ENCODE assay signal across 24 cellular contexts in genomic region chr17:4476017-4476416, GRCh38. TPM values are rescaled to one million over a fixed set of nuclear protein-coding genes. Genes with fewer than 3 reads are reported as not detected.
A peak's percentile ranks its signal among the peaks of the same experiment; 100 is the strongest.
DNase-seq lines count a peak whose midpoint lies in the region; ATAC-seq, FAIRE-seq and TF ChIP-seq lines count a peak whose summit lies in the region.
"Had no signal": no experiment of that assay in that cellular context is flagged by ENCODE, and none has a peak within 500 bp of the region (broad histone marks: within the 10 kb centered on the region; RNA-seq: fewer than 3 reads in every experiment).

No MANE protein-coding gene starts in this region.

- no peak overlapping the region for H4K5ac ChIP-seq in H9 (ENCODE audit: insufficient read length, low read depth, low read length)

- H3K23ac ChIP-seq in trophoblast cell (ENCODE audit: low read length) = no peak overlapping the region
- no peak overlapping the region for H3K23ac ChIP-seq in H9 (ENCODE audit: insufficient read length, low read depth, low read length)

- DNase-seq in NCI-H524 (lab: John Stamatoyannopoulos, UW) (peak; percentile 13 to 39), NCI-H524 treated with DMSO at 0.1 percent for 48 hours (lab: John Stamatoyannopoulos, UW) (no peak), Peyer's patch (peak in 2 of 3 donors; percentile 72 to 74), keratinocyte (ENCODE audit: low read depth, low spot score) (no peak), trophoblast cell (no peak), H9 (no peak), PC-3 (no peak), NCI-H226 (no peak)
- DNase-seq: activated CD4-positive, alpha-beta T cell treated with anti-CD3 and anti-CD28 coated beads for 4 hours; activated naive CD4-positive, alpha-beta T cell treated with anti-CD3 and anti-CD28 coated beads, Interleukin-2, amount 50 U/mL, for 16 hours; activated T-cell treated with anti-CD3 and anti-CD28 coated beads, Interleukin-2, amount 50 U/mL, for 72 hours; anterior cingulate cortex; BE2C; central memory CD4-positive, alpha-beta T cell; dorsolateral prefrontal cortex; foreskin fibroblast; HFFc6; NCI-H187; NCI-H446; nucleus accumbens; retina; stimulated activated CD4-positive, alpha-beta T cell treated with anti-CD3 and anti-CD28 coated beads, Interleukin-12 subunit alpha, Interleukin-12 subunit beta, amount 100 ng/mL, for 4 hours had no signal

- no peak overlapping the region for H3K9ac ChIP-seq in keratinocyte (ENCODE audit: control insufficient read depth, extremely low read depth, insufficient read depth, low read length)
- peak overlapping the region; percentile 64 for H3K9ac ChIP-seq in trophoblast cell (ENCODE audit: low read length)
- H3K9ac ChIP-seq in H9 (ENCODE audit: extremely low read depth, insufficient read length, low read length) = no peak overlapping the region
- no peak overlapping the region for H3K9ac ChIP-seq in PC-3 (ENCODE audit: low read length)

- H3K79me1 ChIP-seq in trophoblast cell (ENCODE audit: low read length) (peaks cover 73% of the 10 kb centered on the region), H9 (ENCODE audit: insufficient read depth, low read depth, low read length, poor library complexity, severe bottlenecking) (no peaks in the 10 kb centered on the region)

- H3K27ac Mint-ChIP-seq in H9 = no peak overlapping the region
- H3K27ac Mint-ChIP-seq: activated T-cell treated with anti-CD3 and anti-CD28 coated beads, Interleukin-2, amount 50 U/mL, for 72 hours; HFFc6 had no signal

- H3K79me2 ChIP-seq in keratinocyte (ENCODE audit: control insufficient read depth, insufficient read depth, low read length) (no peaks in the 10 kb centered on the region), trophoblast cell (ENCODE audit: control insufficient read depth, insufficient read depth, low read length, poor library complexity) (peaks cover 26% of the 10 kb centered on the region), H9 (ENCODE audit: insufficient read depth, low read length) (no peaks in the 10 kb centered on the region), PC-3 (ENCODE audit: low read length) (no peaks in the 10 kb centered on the region)

- H3K4me1 ChIP-seq in Peyer's patch = peaks cover 5 to 44% (median 13%) of the 10 kb centered on the region in 4 donors
- H3K4me1 ChIP-seq in keratinocyte (ENCODE audit: control insufficient read depth, extremely low read depth, insufficient read depth, low read length) = peaks cover 13% of the 10 kb centered on the region
- peaks cover 44 to 54% of the 10 kb centered on the region in 2 experiments for H3K4me1 ChIP-seq in trophoblast cell (ENCODE audit: control insufficient read depth in 1 of 2, insufficient read depth in 2 of 2, low read length in 2 of 2)
- no peaks in the 10 kb centered on the region for H3K4me1 ChIP-seq in H9 (ENCODE audit: insufficient read depth, low read length)
- H3K4me1 ChIP-seq in PC-3 (ENCODE audit: insufficient read depth, low read length) = peaks cover 9% of the 10 kb centered on the region
- H3K4me1 ChIP-seq: BE2C had no signal

- no peak overlapping the region for H3K4me3 Mint-ChIP-seq in H9
- H3K4me3 Mint-ChIP-seq: activated T-cell treated with anti-CD3 and anti-CD28 coated beads, Interleukin-2, amount 50 U/mL, for 72 hours; HFFc6 had no signal

- H3K9me3 Mint-ChIP-seq in H9 = no peaks in the 10 kb centered on the region
- H3K9me3 Mint-ChIP-seq: activated T-cell treated with anti-CD3 and anti-CD28 coated beads, Interleukin-2, amount 50 U/mL, for 72 hours; HFFc6 had no signal

- dilution Hi-C loops in keratinocyte (cut with MboI; ENCODE audit: extremely low pct_ligation_motif_present, low sequenced_read_pairs) = no loop called here

- peak overlapping the region; percentile 20 for H4K12ac ChIP-seq in trophoblast cell (ENCODE audit: low read depth, low read length)

- H2BK15ac ChIP-seq in H9 (ENCODE audit: low read depth, low read length) = no peak overlapping the region

- H3K14ac ChIP-seq in trophoblast cell (ENCODE audit: low read length) (peak overlapping the region; percentile 93), H9 (ENCODE audit: insufficient read depth, low read length) (no peak overlapping the region)

- H3K4me3 ChIP-seq in Peyer's patch = no peak overlapping the region
- no peak overlapping the region for H3K4me3 ChIP-seq in keratinocyte (ENCODE audit: control insufficient read depth in 2 of 3, extremely low read depth in 1 of 3, insufficient read depth in 2 of 3, low read depth in 1 of 3, low read length in 3 of 3)
- no peak overlapping the region for H3K4me3 ChIP-seq in trophoblast cell (ENCODE audit: low read depth, low read length)
- H3K4me3 ChIP-seq in PC-3 (ENCODE audit: low read length) = no peak overlapping the region
- H3K4me3 ChIP-seq: dorsolateral prefrontal cortex had no signal

- no peak for FAIRE-seq in keratinocyte (lab: Jason Lieb, UNC)
- FAIRE-seq: A204.1, urothelium cell line had no signal

- H2BK5ac ChIP-seq in trophoblast cell (ENCODE audit: low read depth, low read length, poor library complexity) (peak overlapping the region; percentile 93), H9 (ENCODE audit: insufficient read length, low read length) (no peak overlapping the region)

- peak in 1 of 6 experiments; percentile 10 for TF ChIP-seq CTCF in Peyer's patch (IDR thresholded peaks at IDR 0.05)
- TF ChIP-seq CTCF in keratinocyte (optimal IDR thresholded peaks at IDR 0.05 in 1 of 3, IDR thresholded peaks at IDR 0.05 in 1 of 3, conservative IDR thresholded peaks at IDR 0.05 in 1 of 3; ENCODE audit: extremely low read depth in 1 of 3, insufficient read depth in 2 of 3, low read length in 3 of 3) = no peak
- no peak for TF ChIP-seq CTCF in H9 (conservative IDR thresholded peaks at IDR 0.05)
- no peak for TF ChIP-seq CTCF in PC-3 (conservative IDR thresholded peaks at IDR 0.05; ENCODE audit: low read depth, low read length)

- H3K9me3 ChIP-seq in Peyer's patch (no peaks in the 10 kb centered on the region), keratinocyte (ENCODE audit: control insufficient read depth, low read depth, low read length) (no peaks in the 10 kb centered on the region), trophoblast cell (ENCODE audit: insufficient read depth, low read depth, low read length) (peaks cover 4% of the 10 kb centered on the region), H9 (ENCODE audit: control insufficient read depth, low read depth, low read length) (no peaks in the 10 kb centered on the region), PC-3 (ENCODE audit: low read length) (no peaks in the 10 kb centered on the region)
- H3K9me3 ChIP-seq: BE2C had no signal

- peak overlapping the region; percentile 91 for H3K18ac ChIP-seq in trophoblast cell (ENCODE audit: low read length)
- no peak overlapping the region for H3K18ac ChIP-seq in H9 (ENCODE audit: insufficient read length, low read depth, low read length)

- peak overlapping the region; percentile 80 for H4K8ac ChIP-seq in trophoblast cell (ENCODE audit: low read depth, low read length)
- H4K8ac ChIP-seq in H9 (replicated peaks; ENCODE audit: insufficient read length, low read depth, low read length) = no peak overlapping the region

- no peaks in the 10 kb centered on the region for H4K20me1 ChIP-seq in keratinocyte (ENCODE audit: control insufficient read depth, extremely low read depth, insufficient read depth, low read length)
- no peaks in the 10 kb centered on the region for H4K20me1 ChIP-seq in H9 (ENCODE audit: control insufficient read depth, insufficient read depth, insufficient read length)
- no peaks in the 10 kb centered on the region for H4K20me1 ChIP-seq in PC-3 (ENCODE audit: low read length)

- H4K91ac ChIP-seq in trophoblast cell (ENCODE audit: low read depth, low read length) (peak overlapping the region; percentile 98), H9 (ENCODE audit: insufficient read length, low read depth, low read length) (no peak overlapping the region)

- H2AK5ac ChIP-seq in trophoblast cell (ENCODE audit: low read length) (peak overlapping the region; percentile 83), H9 (ENCODE audit: insufficient read length, low read length) (no peak overlapping the region)

- peak overlapping the region; percentile 98 for H2BK120ac ChIP-seq in trophoblast cell (ENCODE audit: insufficient read depth, low read length, poor library complexity)
- no peak overlapping the region for H2BK120ac ChIP-seq in H9 (ENCODE audit: low read depth, low read length, poor library complexity, severe bottlenecking)

- no peaks in the 10 kb centered on the region for H3K9me2 ChIP-seq in PC-3 (replicated peaks; ENCODE audit: low read length)

- H3K27me3 Mint-ChIP-seq in H9 (ENCODE audit: low read depth) = peaks cover 4% of the 10 kb centered on the region

- ATAC-seq in PC-3 = no peak
- ATAC-seq: activated T-cell treated with anti-CD3 and anti-CD28 coated beads, Interleukin-2, amount 50 U/mL, for 72 hours had no signal

- H3K4me1 Mint-ChIP-seq in H9 = peaks cover 16 to 24% of the 10 kb centered on the region in 2 experiments

- TF ChIP-seq POLR2A in Peyer's patch (IDR thresholded peaks at IDR 0.05) = no peak

- no peaks in the 10 kb centered on the region for H3K27me3 ChIP-seq in Peyer's patch
- no peaks in the 10 kb centered on the region for H3K27me3 ChIP-seq in keratinocyte (ENCODE audit: control insufficient read depth, extremely low read depth, insufficient read depth, low read length)
- H3K27me3 ChIP-seq in trophoblast cell (ENCODE audit: insufficient read depth, low read length) = no peaks in the 10 kb centered on the region
- no peaks in the 10 kb centered on the region for H3K27me3 ChIP-seq in H9 (ENCODE audit: insufficient read depth, low read length)
- no peaks in the 10 kb centered on the region for H3K27me3 ChIP-seq in PC-3 (ENCODE audit: low read length)
- H3K27me3 ChIP-seq: BE2C, dorsolateral prefrontal cortex had no signal

- no peaks in the 10 kb centered on the region for H3K9me1 ChIP-seq in keratinocyte (ENCODE audit: control insufficient read depth, extremely low read depth, insufficient read depth, low read length)

- H3F3A ChIP-seq in PC-3 (ENCODE audit: low read length, unreplicated experiment) = no peaks in the 10 kb centered on the region

- peak overlapping the region in 3 of 4 donors; percentile 60 to 98 (median 70) for H3K27ac ChIP-seq in Peyer's patch
- H3K27ac ChIP-seq in keratinocyte (ENCODE audit: control insufficient read depth, insufficient read depth, low read length) = no peak overlapping the region
- H3K27ac ChIP-seq in trophoblast cell (ENCODE audit: low read depth, low read length) = peak overlapping the region; percentile 99
- no peak overlapping the region for H3K27ac ChIP-seq in H9 (ENCODE audit: insufficient read length, low read depth, low read length)
- H3K27ac ChIP-seq in PC-3 (ENCODE audit: low read length) = no peak overlapping the region
- H3K27ac ChIP-seq: dorsolateral prefrontal cortex had no signal

- intact Hi-C loops in PC-3 (cut with micrococcal nuclease) = no loop called here

- H3T11ph ChIP-seq in H9 (ENCODE audit: low read length) = no peak overlapping the region

- no peak overlapping the region for H2BK20ac ChIP-seq in H9 (ENCODE audit: low read depth, low read length, poor library complexity, severe bottlenecking)

- H3K56ac ChIP-seq in H9 (ENCODE audit: insufficient read length, low read depth, low read length) = no peak overlapping the region

- no peaks in the 10 kb centered on the region for H3K36me3 Mint-ChIP-seq in H9 (ENCODE audit: insufficient read depth in 1 of 3, low read depth in 3 of 3)

- peak overlapping the region; percentile 89 for H2AFZ ChIP-seq in keratinocyte (ENCODE audit: control insufficient read depth, low read length)
- peak overlapping the region; percentile 46 for H2AFZ ChIP-seq in trophoblast cell (ENCODE audit: insufficient read depth, low read length, poor library complexity)
- no peak overlapping the region for H2AFZ ChIP-seq in H9 (ENCODE audit: low read length)
- no peak overlapping the region for H2AFZ ChIP-seq in PC-3 (ENCODE audit: low read length)

- H3K36me3 ChIP-seq in Peyer's patch (no peaks in the 10 kb centered on the region), keratinocyte (ENCODE audit: control insufficient read depth in 2 of 2, extremely low read depth in 1 of 2, insufficient read depth in 2 of 2, low read length in 2 of 2) (no peaks in the 10 kb centered on the region), trophoblast cell (ENCODE audit: control insufficient read depth in 1 of 2, insufficient read depth in 2 of 2, low read length in 2 of 2) (no peaks in the 10 kb centered on the region), PC-3 (ENCODE audit: low read depth, low read length) (no peaks in the 10 kb centered on the region)
- H3K36me3 ChIP-seq: BE2C had no signal

- H3K4me2 ChIP-seq in keratinocyte (ENCODE audit: control insufficient read depth, extremely low read depth, insufficient read depth, low read depth, low read length) (no peak overlapping the region), trophoblast cell (ENCODE audit: low read length) (peak overlapping the region; percentile 37), H9 (ENCODE audit: insufficient read depth, insufficient read length, low read length) (no peak overlapping the region), PC-3 (ENCODE audit: low read length) (no peak overlapping the region)

- CTCF ChIA-PET in PC-3 (lab: Charles Lee) = no interaction called here

- H3K4ac ChIP-seq in trophoblast cell (ENCODE audit: low read depth, low read length) (peak overlapping the region; percentile 84), H9 (ENCODE audit: low read depth, low read length) (no peak overlapping the region)

- no TSS peak for BruUV-seq in PC-3 (replicated peaks; lab: Mats Ljungman, UMichigan)

- POLR2A ChIA-PET in PC-3 (lab: Charles Lee; ENCODE audit: unreplicated experiment) = no interaction called here

- H2BK12ac ChIP-seq in trophoblast cell (ENCODE audit: low read length) (peak overlapping the region; percentile 99), H9 (ENCODE audit: insufficient read length, low read depth, low read length) (no peak overlapping the region)

- no CpG with 5 or more reads among the region's 14 CpGs for WGBS in trophoblast cell (ENCODE audit: extremely low coverage, insufficient coverage, insufficient read length)
- WGBS in H9 (ENCODE audit: extremely low coverage, insufficient read length, low lambda C conversion rate) = no CpG with 5 or more reads among the region's 14 CpGs

- H3K23me2 ChIP-seq in H9 (ENCODE audit: insufficient read length, low read depth, low read length, poor library complexity, severe bottlenecking) = no peaks in the 10 kb centered on the region

RNA-seq across cellular contexts. Expression of gene SPNS2, which starts 22.7 kb away (rescaled TPM):
- total RNA-seq in Peyer's patch (10 to 100 TPM; 12.4 to 81.0 (median 31.9) TPM), H9 (2021) (0.33 and 0.77 TPM in 2 replicates), PC-3 (2014; rRNA removed) (2.6 and 7.9 TPM in 2 replicates)
- polyA plus RNA-seq in keratinocyte = 0.04 to 0.33 TPM (median 0.10 TPM) in 3 replicates
- 9.4 TPM for polyA plus RNA-seq in keratinocyte (2011; ENCODE audit: low read depth)
- polyA plus RNA-seq in keratinocyte (2011; cell fraction: cytosol; rRNA removed) = 0.21 and 0.25 TPM in 2 replicates
- polyA plus RNA-seq in keratinocyte (2011; cell fraction: nucleus; rRNA removed) = 0.43 and 0.67 TPM in 2 replicates
- polyA plus RNA-seq in keratinocyte (2012; ENCODE audit: low replicate concordance) = 1.0 and 30.6 TPM in 2 replicates
- 0.19 to 1.9 TPM in 2 of 3 replicates, not detected in the other for polyA minus RNA-seq in keratinocyte
- not detected for polyA minus RNA-seq in keratinocyte (2011; cell fraction: cytosol; rRNA and poly(A)+ RNA removed)
- 1.3 and 4.5 TPM in 2 replicates for polyA minus RNA-seq in keratinocyte (2011; cell fraction: nucleus; rRNA and poly(A)+ RNA removed)
- polyA plus RNA-seq in trophoblast cell (2013) = 153 and 164 TPM in 2 replicates
- total RNA-seq: HFFc6 had no signal

RNA-seq across cellular contexts. Expression of gene SPNS3, which starts 42.3 kb away (rescaled TPM):
- total RNA-seq in Peyer's patch (1 to 10 TPM in 2 of 4 donors, not detected in 2; 1.1 to 2.0 TPM), H9 (2021) (not detected in 2 replicates), PC-3 (2014; rRNA removed) (0.69 and 2.6 TPM in 2 replicates)
- not detected in 3 replicates for polyA plus RNA-seq in keratinocyte
- not detected for polyA plus RNA-seq in keratinocyte (2011; ENCODE audit: low read depth)
- not detected in 2 replicates for polyA plus RNA-seq in keratinocyte (2011; cell fraction: cytosol; rRNA removed)
- not detected in 2 replicates for polyA plus RNA-seq in keratinocyte (2011; cell fraction: nucleus; rRNA removed)
- not detected in 2 replicates for polyA plus RNA-seq in keratinocyte (2012; ENCODE audit: low replicate concordance)
- not detected in 3 replicates for polyA minus RNA-seq in keratinocyte
- polyA minus RNA-seq in keratinocyte (2011; cell fraction: cytosol; rRNA and poly(A)+ RNA removed) = not detected
- not detected in 2 replicates for polyA minus RNA-seq in keratinocyte (2011; cell fraction: nucleus; rRNA and poly(A)+ RNA removed)
- 2.2 TPM in 2 replicates for polyA plus RNA-seq in trophoblast cell (2013)
- total RNA-seq: HFFc6 had no signal

Comparison
In these comparisons a context has a peak if more than half of its experiments do, and no peak if none do; other contexts are left out.
1. DNase-seq: peak in NCI-H524 (2 of 2) and Peyer's patch (2 of 3); none in NCI-H524 treated with DMSO at 0.1 percent for 48 hours (single experiment), keratinocyte (single experiment), trophoblast cell (0 of 2), H9 (single experiment), PC-3 (single experiment) and NCI-H226 (single experiment).
2. H3K27ac ChIP-seq: peak in Peyer's patch (3 of 4) and trophoblast cell (single experiment); none in keratinocyte (single experiment), H9 (single experiment) and PC-3 (single experiment).
3. H2AFZ ChIP-seq: peak in keratinocyte (single experiment) and trophoblast cell (single experiment); none in H9 (single experiment) and PC-3 (single experiment).